1 cellular context compared by ENCODE assay signal in genomic region chr10:124983321-124983720, GRCh38.
TF ChIP-seq lines count a peak whose summit lies in the region.

No MANE protein-coding gene starts in this region.

TF ChIP-seq in HepG2, 621 proteins besides CTCF, POLR2A, EP300 and RAD21:
- TF ChIP-seq ATF7 (IDR thresholded peaks at IDR 0.05) = peak; percentile 50; the same call in 1 of the 2 replicates
- TF ChIP-seq ATF7 (CRISPR knock-in tag; IDR thresholded peaks at IDR 0.05) = no peak
- TF ChIP-seq NFATC3 (CRISPR knock-in tag; IDR thresholded peaks at IDR 0.05) = no peak
